21 cellular contexts compared by ENCODE assay signal in genomic region chr1:20978413-20978812, GRCh38.
DNase-seq lines count a peak whose midpoint lies in the region; TF ChIP-seq lines count a peak whose summit lies in the region.
"Had no signal": no experiment of that assay in that cellular context is flagged by ENCODE, and none has a peak within 500 bp of the region (broad histone marks: within the 10 kb centered on the region; RNA-seq: fewer than 3 reads in every experiment).

No MANE protein-coding gene starts in this region.

- peaks cover 66% of the 10 kb centered on the region for H3K4me1 Mint-ChIP-seq in HFFc6 (ENCODE audit: low read depth)

- CTCF ChIA-PET in A673 (lab: Charles Lee) = no interaction called here

- no peak overlapping the region for H2AFZ ChIP-seq in hepatocyte

- H3K4me1 ChIP-seq in A673 (ENCODE audit: insufficient read depth, low read length, poor library complexity, severe bottlenecking) = peaks cover 15% of the 10 kb centered on the region
- H3K4me1 ChIP-seq in hepatocyte (ENCODE audit: insufficient read depth) = no peaks in the 10 kb centered on the region
- H3K4me1 ChIP-seq: SJCRH30 had no signal

- no peaks in the 10 kb centered on the region for H3K9me2 ChIP-seq in hepatocyte (replicated peaks; ENCODE audit: insufficient read depth)

- TF ChIP-seq CTCF in A673 (conservative IDR thresholded peaks at IDR 0.05; ENCODE audit: low read depth, low read length) (no peak), HFFc6 (IDR thresholded peaks at IDR 0.05) (no peak), hepatocyte (IDR thresholded peaks at IDR 0.05; ENCODE audit: poor library complexity) (no peak)

- no peaks in the 10 kb centered on the region for H3K36me3 ChIP-seq in A673 (ENCODE audit: insufficient read depth, low read length, poor library complexity, severe bottlenecking)
- no peaks in the 10 kb centered on the region for H3K36me3 ChIP-seq in hepatocyte (replicated peaks; ENCODE audit: insufficient read depth, low read depth)

- POLR2A ChIA-PET in A673 (lab: Charles Lee; ENCODE audit: low non-redundant PET) = no interaction called here

- no peaks in the 10 kb centered on the region for H3K27me3 ChIP-seq in A673 (replicated peaks; ENCODE audit: insufficient read depth, low read depth, low read length, poor library complexity)
- H3K27me3 ChIP-seq in hepatocyte = no peaks in the 10 kb centered on the region
- H3K27me3 ChIP-seq: SJCRH30 had no signal

- no peaks in the 10 kb centered on the region for H3K9me3 Mint-ChIP-seq in HFFc6

- intact Hi-C loops in A673 (cut with micrococcal nuclease; ENCODE audit: unreplicated experiment) = no loop called here

- no peaks in the 10 kb centered on the region; the same call in 1 of the 2 replicates for H3K27me3 Mint-ChIP-seq in HFFc6 (ENCODE audit: insufficient read depth)

- H3K27ac Mint-ChIP-seq in HFFc6 = no peak overlapping the region

- no peak overlapping the region for H3K4me3 Mint-ChIP-seq in HFFc6

- peaks cover 7% of the 10 kb centered on the region for H3K79me2 ChIP-seq in hepatocyte

- H4K20me1 ChIP-seq in hepatocyte (ENCODE audit: insufficient read depth, poor library complexity, severe bottlenecking) = no peaks in the 10 kb centered on the region

- peaks cover 6% of the 10 kb centered on the region; the same call in 1 of the 2 replicates for H3K36me3 Mint-ChIP-seq in HFFc6 (ENCODE audit: low read depth)

- peak; percentile 9 for DNase-seq in A673 (ENCODE audit: low spot score)
- peak; percentile 68 for DNase-seq in HFFc6
- peak; percentile 48 for DNase-seq in amniotic epithelial cell (ENCODE audit: low read depth)
- DNase-seq in lung microvascular endothelial cell (ENCODE audit: low read depth in 2 of 2) = peak; percentile 14 to 51
- no peak for DNase-seq in NCI-H1048 (lab: John Stamatoyannopoulos, UW)
- no peak for DNase-seq in AML-193 (lab: John Stamatoyannopoulos, UW)
- no peak for DNase-seq in NOMO-1 treated with dmso at 0.1 percent for 144 hours (lab: John Stamatoyannopoulos, UW; ENCODE audit: unreplicated experiment)
- no peak for DNase-seq in hepatocyte (ENCODE audit: low spot score)
- DNase-seq: GOT3; HCEC 1CT; NCI-H1105 treated with DMSO at 0.1 percent for 48 hours; NCI-H2029 treated with DMSO at 0.1 percent for 48 hours; NCI-H2171; NCI-H345; NCI-H524; NCI-H774; NK-92 treated with Interleukin-12 subunit alpha and Interleukin-12 subunit beta, amount 100 ng/mL, for 24 hours; SJCRH30 had no signal

- H3K27ac ChIP-seq in A673 (ENCODE audit: low read depth, low read length, poor library complexity, severe bottlenecking) (no peak overlapping the region), hepatocyte (no peak overlapping the region)
- H3K27ac ChIP-seq: 22Rv1, C4-2B, KMS-11, SJCRH30 had no signal

- no peaks in the 10 kb centered on the region for H3K9me3 ChIP-seq in A673 (ENCODE audit: low read depth, low read length, poor library complexity, severe bottlenecking)
- no peaks in the 10 kb centered on the region for H3K9me3 ChIP-seq in hepatocyte (ENCODE audit: low read depth)
- H3K9me3 ChIP-seq: SJCRH30 had no signal

- BruUV-seq in A673 (replicated peaks; lab: Mats Ljungman, UMichigan) = no TSS peak

- no peak overlapping the region for H3K4me3 ChIP-seq in A673 (ENCODE audit: low read depth, low read length, poor library complexity, severe bottlenecking)
- H3K4me3 ChIP-seq in hepatocyte = no peak overlapping the region
- H3K4me3 ChIP-seq: SJCRH30 had no signal

- H3K4me2 ChIP-seq in hepatocyte = no peak overlapping the region
- H3K4me2 ChIP-seq: KMS-11 had no signal

- 91% methylated on average over 2 of the region's 2 CpGs for WGBS in hepatocyte (ENCODE audit: low lambda C conversion rate, missing lambda C conversion rate)

Comparison
In these comparisons a context has a peak if more than half of its experiments do, and no peak if none do; other contexts are left out.
1. DNase-seq: peak in A673 (single experiment), HFFc6 (single experiment), amniotic epithelial cell (single experiment) and lung microvascular endothelial cell (2 of 2); none in NCI-H1048 (single experiment), AML-193 (0 of 2), NOMO-1 treated with dmso at 0.1 percent for 144 hours (single experiment) and hepatocyte (single experiment).